In the genomic region with DNA sequence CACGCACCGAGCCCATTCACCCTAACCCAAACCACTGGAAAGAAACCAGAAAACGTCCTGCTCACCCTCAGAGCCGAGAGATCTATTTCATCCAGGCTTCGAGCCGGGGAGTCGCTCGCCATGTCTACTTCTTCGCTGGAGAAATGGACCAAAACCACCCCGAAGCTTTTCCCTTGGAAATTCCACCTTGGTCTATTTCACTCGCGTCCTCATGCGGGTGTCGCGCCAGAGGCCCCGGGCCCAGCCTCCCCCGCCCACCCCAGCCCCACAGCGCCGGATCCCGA, we compare ENCODE assay signal across 8 cellular contexts. TPM values are rescaled to one million over a fixed set of nuclear protein-coding genes. Genes with fewer than 3 reads are reported as not detected.
DNase-seq lines count a peak whose midpoint lies in the region; ATAC-seq and TF ChIP-seq lines count a peak whose summit lies in the region.

No MANE protein-coding gene starts in this region.

- no peaks in the 10 kb centered on the region for H3F3A ChIP-seq in MM.1S (ENCODE audit: insufficient read depth, low read length)

- H3K9me3 ChIP-seq in MM.1S (replicated peaks; ENCODE audit: insufficient read depth, low read length): no peaks in the 10 kb centered on the region

- H3K4me3 ChIP-seq in GM12875 (ENCODE audit: low read depth, low read length) (peak overlapping the region; percentile 79), MM.1S (ENCODE audit: low read length) (peak overlapping the region; percentile 89)

- TF ChIP-seq CTCF in GM12875 (IDR thresholded peaks at IDR 0.05; ENCODE audit: borderline replicate concordance, insufficient read depth, low read depth, low read length) (no peak), MM.1S (IDR thresholded peaks at IDR 0.05; ENCODE audit: low read length) (no peak)

- no peaks in the 10 kb centered on the region for H4K20me1 ChIP-seq in MM.1S (ENCODE audit: insufficient read depth, low read length)

- no peaks in the 10 kb centered on the region for H3K9me2 ChIP-seq in MM.1S (replicated peaks; ENCODE audit: insufficient read depth, low read length)

- peak overlapping the region; percentile 94 for H2AFZ ChIP-seq in MM.1S (ENCODE audit: low read length)

- H3K27me3 ChIP-seq in MM.1S (replicated peaks; ENCODE audit: insufficient read depth, low read length): no peaks in the 10 kb centered on the region

- no peaks in the 10 kb centered on the region for H3K36me3 ChIP-seq in MM.1S (replicated peaks; ENCODE audit: insufficient read depth, low read length)

- peak overlapping the region; percentile 77 for H3K4me2 ChIP-seq in MM.1S (ENCODE audit: low read depth, low read length)

- DNase-seq in MM.1S (no peak), mucosa of gallbladder (ENCODE audit: low spot score) (peak; percentile 13), NCI-H2107 (lab: John Stamatoyannopoulos, UW) (no peak), superior temporal gyrus (ENCODE audit: extremely low spot score) (no peak)
- no peak for DNase-seq in activated CD4-positive, alpha-beta T cell treated with anti-CD3 and anti-CD28 coated beads, Interleukin-2, amount 50 U/mL, for 4 hours

- no peaks in the 10 kb centered on the region for H3K79me2 ChIP-seq in MM.1S (ENCODE audit: low read length)

- peaks cover 5% of the 10 kb centered on the region for H3K4me1 ChIP-seq in MM.1S (ENCODE audit: low read length)

- H3K9ac ChIP-seq in MM.1S (ENCODE audit: low read length): peak overlapping the region; percentile 8; the same call in 1 of the 2 replicates

- no peak for ATAC-seq in GM18502 (IDR thresholded peaks at IDR 0.05; ENCODE audit: poor library complexity, unreplicated experiment)

- H3K27ac ChIP-seq in MM.1S (ENCODE audit: low read length) (no peak overlapping the region), cingulate gyrus (ENCODE audit: low read depth, low read length) (peak overlapping the region; percentile 73)

RNA-seq across cellular contexts. Expression of a gene that starts 0.3 kb away (rescaled TPM):
- 33.9 TPM for total RNA-seq in mucosa of gallbladder
